Comparison of ENCODE assay signal across 1 cellular context in genomic region chr10:44966816-44967509, GRCh38.
A peak's percentile ranks its signal among the peaks of the same experiment; 100 is the strongest.
TF ChIP-seq lines count a peak whose summit lies in the region.

No MANE protein-coding gene starts in this region.

TF ChIP-seq in HepG2, 621 proteins besides CTCF, POLR2A, EP300 and RAD21:
- TF ChIP-seq BRCA1 (CRISPR knock-in tag; IDR thresholded peaks at IDR 0.05) (no peak), ZNF687 (CRISPR knock-in tag; IDR thresholded peaks at IDR 0.05) (peak; percentile 29), ZNF574 (CRISPR knock-in tag; IDR thresholded peaks at IDR 0.05) (no peak), AGO2 (optimal IDR thresholded peaks at IDR 0.05; ENCODE audit: low read depth, low read length) (peak; percentile 51), ATAD3A (CRISPR knock-in tag; IDR thresholded peaks at IDR 0.05) (no peak), CHCHD3 (CRISPR knock-in tag; IDR thresholded peaks at IDR 0.05) (no peak), ZFP36L2 (CRISPR knock-in tag; IDR thresholded peaks at IDR 0.05) (no peak)
